In the genomic region with DNA sequence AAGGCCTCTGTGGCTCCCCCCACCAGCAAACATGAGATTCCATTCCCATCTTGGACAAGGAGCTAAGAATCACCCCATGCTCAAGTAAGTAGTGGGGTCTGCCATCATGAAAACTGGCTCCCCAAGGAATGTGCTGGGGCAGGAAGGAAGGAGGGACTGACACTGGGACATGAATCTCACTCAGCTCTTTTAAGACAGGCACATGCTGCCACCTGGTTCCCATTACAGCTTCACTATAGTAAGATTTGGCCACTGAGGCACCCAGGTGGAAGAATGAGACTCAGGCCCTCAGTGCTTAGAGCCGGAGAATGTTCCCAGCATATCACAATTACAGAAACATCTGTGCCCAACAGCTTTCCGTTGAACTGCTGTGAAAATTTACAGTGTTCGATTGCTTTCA, we compare ENCODE assay signal across 18 cellular contexts. TPM values are rescaled to one million over a fixed set of nuclear protein-coding genes. Genes with fewer than 3 reads are reported as not detected.
DNase-seq lines count a peak whose midpoint lies in the region; ATAC-seq, FAIRE-seq and TF ChIP-seq lines count a peak whose summit lies in the region.
"Had no signal": no experiment of that assay in that cellular context is flagged by ENCODE, and none has a peak within 500 bp of the region (broad histone marks: within the 10 kb centered on the region; RNA-seq: fewer than 3 reads in every experiment).

No MANE protein-coding gene starts in this region.

- H3K36me3 Mint-ChIP-seq in WTC11 (no peaks in the 10 kb centered on the region), nephron progenitor cell (ENCODE audit: low read depth) (peaks cover 22% of the 10 kb centered on the region)
- H3K36me3 Mint-ChIP-seq: CD8-positive, alpha-beta T cell had no signal

- H3K27me3 ChIP-seq in HepG2 (ENCODE audit: control insufficient read depth in 1 of 2, insufficient read depth in 2 of 2, low read length in 2 of 2) (no peaks in the 10 kb centered on the region), right lobe of liver (no peaks in the 10 kb centered on the region)

- no peaks in the 10 kb centered on the region for H4K20me1 ChIP-seq in HepG2 (ENCODE audit: insufficient read depth, low read length)

- no peak overlapping the region for H3K4me2 ChIP-seq in HepG2 (ENCODE audit: low read depth, low read length)
- H3K4me2 ChIP-seq: A549 had no signal

- no peaks in the 10 kb centered on the region for H3K79me2 ChIP-seq in HepG2 (ENCODE audit: insufficient read depth, low read length)

- TF ChIP-seq EP300 in HepG2 (IDR thresholded peaks at IDR 0.05; ENCODE audit: low read depth in 2 of 2, low read length in 2 of 2) (no peak), HepG2 (CRISPR knock-in tag; IDR thresholded peaks at IDR 0.05; ENCODE audit: borderline replicate concordance) (no peak)

- DNase-seq in HepG2 (ENCODE audit: low spot score) (no peak), right lobe of liver (no peak), WTC11 (ENCODE audit: low spot score) (no peak), nephron progenitor cell (no peak), NCI-H510A treated with DMSO at 0.1 percent for 48 hours (lab: John Stamatoyannopoulos, UW) (no peak), NCI-H1048 (lab: John Stamatoyannopoulos, UW) (no peak)
- DNase-seq in activated CD4-positive, alpha-beta T cell treated with anti-CD3 and anti-CD28 coated beads, Interleukin-2, amount 50 U/mL, for 1 hour, result no peak
- DNase-seq: AML-193; Calu3; CD8-positive, alpha-beta T cell; DMS 273 treated with DMSO at 0.1 percent for 48 hours; HCEC 1CT had no signal

- no peak overlapping the region for H3K4me3 ChIP-seq in HepG2 (replicated peaks in 1 of 3; ENCODE audit: insufficient read depth in 1 of 3, low read depth in 2 of 3, low read length in 3 of 3)
- no peak overlapping the region for H3K4me3 ChIP-seq in right lobe of liver
- H3K4me3 ChIP-seq: A549 had no signal

- H3K27me3 Mint-ChIP-seq in WTC11 (ENCODE audit: low read depth) (no peaks in the 10 kb centered on the region), nephron progenitor cell (ENCODE audit: low read depth, poor library complexity) (peaks cover 3% of the 10 kb centered on the region)

- TF ChIP-seq POLR2A in HepG2 (IDR thresholded peaks at IDR 0.05; ENCODE audit: insufficient read depth in 1 of 2, low read depth in 2 of 2, low read length in 2 of 2) (no peak), right lobe of liver (IDR thresholded peaks at IDR 0.05) (no peak)

- no TSS peak for BruUV-seq in HepG2 (replicated peaks; lab: Mats Ljungman, UMichigan)

- H3K36me3 ChIP-seq in HepG2 (replicated peaks in 1 of 2; ENCODE audit: control insufficient read depth in 1 of 2, insufficient read depth in 2 of 2, low read length in 2 of 2) (no peaks in the 10 kb centered on the region), right lobe of liver (no peaks in the 10 kb centered on the region)

- POLR2A ChIA-PET in HepG2 (lab: Yijun Ruan, JAX) (no interaction called here), WTC11 (lab: Charles Lee) (no interaction called here)

- H3K9ac ChIP-seq in HepG2 (ENCODE audit: insufficient read depth, low read depth, low read length), result no peak overlapping the region

- CTCF ChIA-PET in HepG2 (lab: Yijun Ruan, JAX; ENCODE audit: low intra/inter-chr PET ratio, low total read pairs), result no interaction called here
- CTCF ChIA-PET in WTC11 (lab: Charles Lee), result interaction anchor here (1.0 kb wide), 1 partner anchor 31 kb away, joined by 5 read pairs; no protein-coding TSS in a partner anchor

- ATAC-seq in HepG2 (no peak), right lobe of liver (no peak), WTC11 (peak; percentile 55; the same call in 1 of the 2 replicates)
- ATAC-seq: A549; CD8-positive, alpha-beta T cell had no signal

- 66% methylated on average over 2 of the region's 3 CpGs for WGBS in HepG2 (ENCODE audit: low lambda C conversion rate)
- WGBS in right lobe of liver (ENCODE audit: insufficient coverage, low coverage, low lambda C conversion rate, missing lambda C conversion rate), result 70% methylated on average over 2 of the region's 3 CpGs

- no peaks in the 10 kb centered on the region for H3K4me1 ChIP-seq in HepG2 (ENCODE audit: insufficient read depth, low read length)
- peaks cover 0 to 6% (median 0%) of the 10 kb centered on the region in 4 donors for H3K4me1 ChIP-seq in right lobe of liver
- H3K4me1 ChIP-seq: A549 had no signal

- H3K4me3 Mint-ChIP-seq in WTC11 (no peak overlapping the region), nephron progenitor cell (no peak overlapping the region)
- H3K4me3 Mint-ChIP-seq: CD8-positive, alpha-beta T cell had no signal

- in situ Hi-C loops in HepG2 (cut with HindIII; ENCODE audit: extremely low pct_ligation_motif_present, low pct_unique_long_range_greater_than_20kb), result no loop called here

- no peak overlapping the region for H2AFZ ChIP-seq in HepG2 (ENCODE audit: low read length)

- intact Hi-C loops in HepG2 (cut with micrococcal nuclease; ENCODE audit: unreplicated experiment) (no loop called here), right lobe of liver (cut with DNase I) (no loop called here)

- H3K27ac ChIP-seq in HepG2 (ENCODE audit: extremely low read length, insufficient read depth, low read length) (no peak overlapping the region), right lobe of liver (no peak overlapping the region)
- H3K27ac ChIP-seq: 22Rv1, A549 had no signal

- TF ChIP-seq CTCF in HepG2 (CRISPR knock-in tag; IDR thresholded peaks at IDR 0.05) (0 out of 2 replicates have a peak, but pooled peaks have one; percentile 7), right lobe of liver (IDR thresholded peaks at IDR 0.05) (no peak), WTC11 (IDR thresholded peaks at IDR 0.05) (no peak), nephron progenitor cell (IDR thresholded peaks at IDR 0.05) (no peak)

- H3K9me3 ChIP-seq in HepG2 (ENCODE audit: low read length), result no peaks in the 10 kb centered on the region
- H3K9me3 ChIP-seq in right lobe of liver, result no peaks in the 10 kb centered on the region

- no peak for TF ChIP-seq RAD21 in HepG2 (CRISPR knock-in tag; IDR thresholded peaks at IDR 0.05)

- H3K9me3 Mint-ChIP-seq in WTC11, result no peaks in the 10 kb centered on the region
- H3K9me3 Mint-ChIP-seq in nephron progenitor cell, result peaks cover 3% of the 10 kb centered on the region
- H3K9me3 Mint-ChIP-seq: CD8-positive, alpha-beta T cell had no signal

- H3K27ac Mint-ChIP-seq in WTC11 (no peak overlapping the region), nephron progenitor cell (peak overlapping the region; percentile 81)
- H3K27ac Mint-ChIP-seq: CD8-positive, alpha-beta T cell had no signal

- no peak for FAIRE-seq in HepG2 (lab: Jason Lieb, UNC)
- FAIRE-seq: A549, G401.6, GM12891, GM19239, H54 had no signal

- no peaks in the 10 kb centered on the region for H3K4me1 Mint-ChIP-seq in WTC11
- peaks cover 1% of the 10 kb centered on the region for H3K4me1 Mint-ChIP-seq in nephron progenitor cell

TF ChIP-seq in HepG2, 621 proteins besides CTCF, POLR2A, EP300 and RAD21:
- TF ChIP-seq STAG1 (CRISPR knock-in tag; IDR thresholded peaks at IDR 0.05) (peak; percentile 14; the same call in 1 of the 2 replicates), ZNF782 (CRISPR knock-in tag; IDR thresholded peaks at IDR 0.05; ENCODE audit: borderline replicate concordance) (no peak)
TF ChIP-seq in HepG2: peak in this region for 1.

TF ChIP-seq in WTC11, 78 proteins besides CTCF, POLR2A, EP300 and RAD21:
- no peak for TF ChIP-seq RORB (CRISPR knock-in tag; IDR thresholded peaks at IDR 0.05)
- no peak for TF ChIP-seq JAZF1 (CRISPR knock-in tag; IDR thresholded peaks at IDR 0.05)
- TF ChIP-seq JUN (CRISPR knock-in tag; IDR thresholded peaks at IDR 0.05), result no peak
- no peak for TF ChIP-seq TCF7 (CRISPR knock-in tag; IDR thresholded peaks at IDR 0.05; ENCODE audit: low read depth)
- TF ChIP-seq MYBL2 (CRISPR knock-in tag; IDR thresholded peaks at IDR 0.05), result no peak

RNA-seq across cellular contexts. Expression of gene OSR1, which starts 38.7 kb away (rescaled TPM):
- total RNA-seq in HepG2 (2016; rRNA removed; fragmentation: Illumina TruSeq; extraction: Trizol) (0.81 and 1.1 TPM in 2 replicates), right lobe of liver (under 1 TPM in 5 of 6 experiments, not detected in 1; 0.10 to 0.51 (median 0.12) TPM), WTC11 (2021) (0.22 to 0.55 TPM (median 0.27 TPM) in 3 replicates)
- total RNA-seq in HepG2 (2016; cell fraction: cytosol; rRNA removed; fragmentation: Illumina TruSeq; extraction: Trizol; ENCODE audit: low read depth), result 0.44 and 0.81 TPM in 2 replicates
- total RNA-seq in HepG2 (2016; cell fraction: insoluble cytoplasmic fraction; rRNA removed; fragmentation: Illumina TruSeq; extraction: Trizol), result 0.49 and 1.2 TPM in 2 replicates
- 1.00 and 1.0 TPM in 2 replicates for total RNA-seq in HepG2 (2016; cell fraction: membrane; rRNA removed; fragmentation: Illumina TruSeq; extraction: Trizol)
- total RNA-seq in HepG2 (2016; cell fraction: nucleus; rRNA removed; fragmentation: Illumina TruSeq; extraction: Trizol), result 0.90 and 1.1 TPM in 2 replicates
- polyA plus RNA-seq in HepG2 (2011; rRNA removed), result 0.63 and 0.72 TPM in 2 replicates
- polyA plus RNA-seq in HepG2 (2011; cell fraction: cytosol; rRNA removed), result 0.33 and 0.91 TPM in 2 replicates
- 1.4 and 2.1 TPM in 2 replicates for polyA plus RNA-seq in HepG2 (2011; cell fraction: nucleus; rRNA removed)
- polyA plus RNA-seq in HepG2 (2012), result 0.05 and 0.35 TPM in 2 replicates
- 0.26 and 0.32 TPM in 2 replicates for polyA plus RNA-seq in HepG2 (2016; cell fraction: cytosol; fragmentation: Illumina TruSeq; extraction: Trizol; ENCODE audit: low read depth)
- 1.1 and 1.3 TPM in 2 replicates for polyA plus RNA-seq in HepG2 (2016; cell fraction: insoluble cytoplasmic fraction; fragmentation: Illumina TruSeq; extraction: Trizol; ENCODE audit: low read depth)
- 0.49 TPM in 2 replicates for polyA plus RNA-seq in HepG2 (2016; cell fraction: membrane; fragmentation: Illumina TruSeq; extraction: Trizol; ENCODE audit: low read depth)
- 1.7 and 2.3 TPM in 2 replicates for polyA plus RNA-seq in HepG2 (2016; cell fraction: nucleus; fragmentation: Illumina TruSeq; extraction: Trizol; ENCODE audit: insufficient read depth, low read depth)
- polyA minus RNA-seq in HepG2 (2011; rRNA and poly(A)+ RNA removed; ENCODE audit: low replicate concordance), result 0.20 TPM in 1 of 2 replicates, not detected in the other
- polyA minus RNA-seq in HepG2 (2011; cell fraction: cytosol; rRNA and poly(A)+ RNA removed), result 0.26 TPM in 1 of 2 replicates, not detected in the other
- polyA minus RNA-seq in HepG2 (2011; cell fraction: nucleus; rRNA and poly(A)+ RNA removed), result 0.39 and 0.75 TPM in 2 replicates
- total RNA-seq: CD8-positive, alpha-beta T cell had no signal

Comparison
In these comparisons a context has a peak if more than half of its experiments do, and no peak if none do; other contexts are left out.
1. Of the 50 proteins assayed by ChIP-seq in both HepG2 and WTC11: peak only in HepG2: CTCF; only in WTC11: none; in both: none; in neither: 49.